14 cellular contexts compared by ENCODE assay signal in genomic region chr2:80086831-80087230, GRCh38.
A peak's percentile ranks its signal among the peaks of the same experiment; 100 is the strongest.
DNase-seq lines count a peak whose midpoint lies in the region; ATAC-seq and TF ChIP-seq lines count a peak whose summit lies in the region.
"Had no signal": no experiment of that assay in that cellular context is flagged by ENCODE, and none has a peak within 500 bp of the region (broad histone marks: within the 10 kb centered on the region; RNA-seq: fewer than 3 reads in every experiment).

No MANE protein-coding gene starts in this region.

- TF ChIP-seq CTCF in BJ (IDR thresholded peaks at IDR 0.05; ENCODE audit: insufficient read depth, low read depth, low read length): peak; percentile 47
- TF ChIP-seq CTCF in left lung (IDR thresholded peaks at IDR 0.05): no peak

- CTCF ChIA-PET in BJ (lab: Yijun Ruan, JAX): interaction anchor here (0.7 to 4.3 kb wide), 6 partner anchors 8 to 152 kb away, joined by 3 to 22 read pairs (median 3); no protein-coding TSS in a partner anchor
- CTCF ChIA-PET in activated naive CD4-positive, alpha-beta T cell treated with anti-CD3 and anti-CD28 coated beads for 36 hours (lab: Charles Lee): no interaction called here

- no peaks in the 10 kb centered on the region for H3K9me3 ChIP-seq in left lung

- no peaks in the 10 kb centered on the region for H3K4me1 Mint-ChIP-seq in activated naive CD4-positive, alpha-beta T cell treated with anti-CD3 and anti-CD28 coated beads for 36 hours (ENCODE audit: low read depth)
- H3K4me1 Mint-ChIP-seq: activated CD8-positive, alpha-beta memory T cell treated with anti-CD3 and anti-CD28 coated beads, Interleukin-2, amount 10 ng/mL, durations not matched to agents 7 days and 5 days; activated naive CD8-positive, alpha-beta T cell treated with anti-CD3 and anti-CD28 coated beads for 36 hours had no signal

- no peak overlapping the region for H3K27ac ChIP-seq in left lung

- POLR2A ChIA-PET in BJ (lab: Charles Lee): no interaction called here

- H3K27ac Mint-ChIP-seq in activated naive CD4-positive, alpha-beta T cell treated with anti-CD3 and anti-CD28 coated beads for 36 hours: no peak overlapping the region
- H3K27ac Mint-ChIP-seq: activated CD8-positive, alpha-beta memory T cell treated with anti-CD3 and anti-CD28 coated beads, Interleukin-2, amount 10 ng/mL, durations not matched to agents 7 days and 5 days; activated naive CD8-positive, alpha-beta T cell treated with anti-CD3 and anti-CD28 coated beads for 36 hours had no signal

- DNase-seq in BJ (ENCODE audit: low read depth) (peak; percentile 46), NCI-H2227 treated with DMSO at 0.1 percent for 48 hours (lab: John Stamatoyannopoulos, UW) (peak; percentile 5), astrocyte of the hippocampus (ENCODE audit: low read depth, low spot score) (peak; percentile 38), left lung (no peak), Right ventricle myocardium superior (no peak)
- DNase-seq in stimulated activated CD4-positive, alpha-beta T cell treated with anti-CD3 and anti-CD28 coated beads, Interleukin-4, amount 100 ng/mL, for 4 hours: no peak
- DNase-seq in activated naive CD4-positive, alpha-beta T cell treated with anti-CD3 and anti-CD28 coated beads for 36 hours: no peak
- DNase-seq: activated CD8-positive, alpha-beta memory T cell treated with anti-CD3 and anti-CD28 coated beads, Interleukin-2, amount 10 ng/mL, durations not matched to agents 7 days and 5 days; activated naive CD8-positive, alpha-beta T cell treated with anti-CD3 and anti-CD28 coated beads for 36 hours; dorsolateral prefrontal cortex; KBM-7; NCI-H1694 had no signal

- H3K4me1 ChIP-seq in left lung: no peaks in the 10 kb centered on the region

- no peak overlapping the region for H3K4me3 Mint-ChIP-seq in activated naive CD4-positive, alpha-beta T cell treated with anti-CD3 and anti-CD28 coated beads for 36 hours
- H3K4me3 Mint-ChIP-seq: activated CD8-positive, alpha-beta memory T cell treated with anti-CD3 and anti-CD28 coated beads, Interleukin-2, amount 10 ng/mL, durations not matched to agents 7 days and 5 days; activated naive CD8-positive, alpha-beta T cell treated with anti-CD3 and anti-CD28 coated beads for 36 hours had no signal

- no peaks in the 10 kb centered on the region for H3K36me3 Mint-ChIP-seq in activated naive CD4-positive, alpha-beta T cell treated with anti-CD3 and anti-CD28 coated beads for 36 hours (ENCODE audit: low read depth)
- H3K36me3 Mint-ChIP-seq: activated CD8-positive, alpha-beta memory T cell treated with anti-CD3 and anti-CD28 coated beads, Interleukin-2, amount 10 ng/mL, durations not matched to agents 7 days and 5 days; activated naive CD8-positive, alpha-beta T cell treated with anti-CD3 and anti-CD28 coated beads for 36 hours had no signal

- H3K27me3 ChIP-seq in BJ (ENCODE audit: control insufficient read depth, insufficient read depth, low read length) (0 out of 2 replicates have a peak, but pooled peaks cover 1% of the 10 kb centered on the region), left lung (no peaks in the 10 kb centered on the region)

- H3K4me3 ChIP-seq in BJ (ENCODE audit: low read depth, low read length) (no peak overlapping the region), left lung (no peak overlapping the region)
- H3K4me3 ChIP-seq: dorsolateral prefrontal cortex had no signal

- ATAC-seq in left lung (peak; percentile 53), Right ventricle myocardium superior (ENCODE audit: poor library complexity) (no peak), HG02840 (IDR thresholded peaks at IDR 0.05; ENCODE audit: low FRiP score, unreplicated experiment) (no peak)
- ATAC-seq: activated CD8-positive, alpha-beta memory T cell treated with anti-CD3 and anti-CD28 coated beads, Interleukin-2, amount 10 ng/mL, durations not matched to agents 7 days and 5 days; Panc1 had no signal

- H3K9me3 Mint-ChIP-seq in activated naive CD4-positive, alpha-beta T cell treated with anti-CD3 and anti-CD28 coated beads for 36 hours: no peaks in the 10 kb centered on the region
- H3K9me3 Mint-ChIP-seq: activated naive CD8-positive, alpha-beta T cell treated with anti-CD3 and anti-CD28 coated beads for 36 hours had no signal

- H3K36me3 ChIP-seq in BJ (ENCODE audit: control insufficient read depth, insufficient read depth, low read length) (no peaks in the 10 kb centered on the region), left lung (no peaks in the 10 kb centered on the region)

- H3K27me3 Mint-ChIP-seq in activated naive CD4-positive, alpha-beta T cell treated with anti-CD3 and anti-CD28 coated beads for 36 hours (ENCODE audit: low read depth): no peaks in the 10 kb centered on the region
- H3K27me3 Mint-ChIP-seq: activated CD8-positive, alpha-beta memory T cell treated with anti-CD3 and anti-CD28 coated beads, Interleukin-2, amount 10 ng/mL, durations not matched to agents 7 days and 5 days; activated naive CD8-positive, alpha-beta T cell treated with anti-CD3 and anti-CD28 coated beads for 36 hours had no signal

- intact Hi-C loops in left lung (cut with DNase I): no loop called here
- intact Hi-C loops in Right ventricle myocardium superior (cut with DNase I): no loop called here
- intact Hi-C loops in activated naive CD4-positive, alpha-beta T cell treated with anti-CD3 and anti-CD28 coated beads for 36 hours (cut with micrococcal nuclease): no loop called here

Comparison
In these comparisons a context has a peak if more than half of its experiments do, and no peak if none do; other contexts are left out.
1. DNase-seq: peak in BJ (single experiment), NCI-H2227 treated with DMSO at 0.1 percent for 48 hours (single experiment) and astrocyte of the hippocampus (single experiment); none in left lung (0 of 2), Right ventricle myocardium superior (single experiment), stimulated activated CD4-positive, alpha-beta T cell treated with anti-CD3 and anti-CD28 coated beads, Interleukin-4, amount 100 ng/mL, for 4 hours (0 of 2) and activated naive CD4-positive, alpha-beta T cell treated with anti-CD3 and anti-CD28 coated beads for 36 hours (single experiment).